In genomic region chr20:33443512-33444239, GRCh38 we compare ENCODE assay signal across 8 cellular contexts. TPM values are rescaled to one million over a fixed set of nuclear protein-coding genes. Genes with fewer than 3 reads are reported as not detected.
DNase-seq lines count a peak whose midpoint lies in the region; ATAC-seq, FAIRE-seq and TF ChIP-seq lines count a peak whose summit lies in the region.

Gene SNTA1 (minus strand): TSS chr20:33443763. CDS start chr20:33443620, 143 bp downstream.

- H3K36me3 Mint-ChIP-seq in astrocyte (ENCODE audit: low read depth, unreplicated experiment) = peaks cover 2% of the 10 kb centered on the region

- H3K4me2 ChIP-seq in astrocyte (ENCODE audit: low read length) (peak within 1 kb of the TSS; percentile 91), hepatocyte (peak within 1 kb of the TSS; percentile 95)

- H3K27me3 Mint-ChIP-seq in astrocyte (ENCODE audit: low read depth, unreplicated experiment) = peaks cover 9% of the 10 kb centered on the region

- H3K27ac ChIP-seq in astrocyte (ENCODE audit: low read depth, low read length) (no peak within 1 kb of the TSS), hepatocyte (peak within 1 kb of the TSS; percentile 49), rectal smooth muscle tissue (ENCODE audit: low read depth, low read length) (peak within 1 kb of the TSS; percentile 47), uterus (peak within 1 kb of the TSS; percentile 42 to 89)

- H2AFZ ChIP-seq in astrocyte (ENCODE audit: low read depth, low read length) (peak within 1 kb of the TSS; percentile 99), hepatocyte (peak within 1 kb of the TSS; percentile 92)

- ATAC-seq in HG02678 (IDR thresholded peaks at IDR 0.05; ENCODE audit: unreplicated experiment) = peak; percentile 86

- no peaks in the 10 kb centered on the region for H3K9me3 Mint-ChIP-seq in astrocyte (ENCODE audit: unreplicated experiment)

- no peaks in the 10 kb centered on the region for H3K79me2 ChIP-seq in astrocyte (ENCODE audit: insufficient read depth, low read length)
- H3K79me2 ChIP-seq in hepatocyte = peaks cover 2% of the 10 kb centered on the region

- H4K20me1 ChIP-seq in astrocyte (ENCODE audit: insufficient read depth, low read length) (no peaks in the 10 kb centered on the region), hepatocyte (ENCODE audit: insufficient read depth, poor library complexity, severe bottlenecking) (no peaks in the 10 kb centered on the region)

- TF ChIP-seq CTCF in astrocyte (IDR thresholded peaks at IDR 0.05; ENCODE audit: insufficient read depth, low read depth, low read length) (no peak), hepatocyte (IDR thresholded peaks at IDR 0.05; ENCODE audit: poor library complexity) (no peak), uterus (IDR thresholded peaks at IDR 0.05) (peak in 1 of 4 experiments; percentile 4)

- DNase-seq in ELF-1 (ENCODE audit: low read depth, low spot score) (peak; percentile 81), NCI-H1694 treated with DMSO at 0.1 percent for 48 hours (lab: John Stamatoyannopoulos, UW) (peak; percentile 55), T-helper 9 cell (peak; percentile 87), astrocyte (ENCODE audit: low read depth) (peak; percentile 41), hepatocyte (ENCODE audit: low spot score) (peak; percentile 98), uterus (peak; percentile 91 to 95)

- H3K36me3 ChIP-seq in astrocyte (ENCODE audit: insufficient read depth, low read length) (no peaks in the 10 kb centered on the region), hepatocyte (replicated peaks; ENCODE audit: insufficient read depth, low read depth) (no peaks in the 10 kb centered on the region), rectal smooth muscle tissue (ENCODE audit: control insufficient read depth, insufficient read depth, low read length) (no peaks in the 10 kb centered on the region), uterus (no peaks in the 10 kb centered on the region)

- H3K4me3 ChIP-seq in astrocyte (ENCODE audit: insufficient read depth, low read depth, low read length) = peak within 1 kb of the TSS; percentile 77
- peak within 1 kb of the TSS; percentile 75 for H3K4me3 ChIP-seq in hepatocyte
- peak within 1 kb of the TSS; percentile 73 for H3K4me3 ChIP-seq in rectal smooth muscle tissue (ENCODE audit: low read length)
- H3K4me3 ChIP-seq in uterus = peak within 1 kb of the TSS; percentile 54 to 84

- no peaks in the 10 kb centered on the region for H3K9me2 ChIP-seq in hepatocyte (replicated peaks; ENCODE audit: insufficient read depth)

- peaks cover 4% of the 10 kb centered on the region for H3K4me1 Mint-ChIP-seq in astrocyte (ENCODE audit: low read depth, unreplicated experiment)

- H3K4me3 Mint-ChIP-seq in astrocyte (ENCODE audit: unreplicated experiment) = peak within 1 kb of the TSS; percentile 86

- H3K9ac ChIP-seq in astrocyte (ENCODE audit: low read length) = peak within 1 kb of the TSS; percentile 67
- H3K9ac ChIP-seq in rectal smooth muscle tissue (ENCODE audit: low read length) = peak within 1 kb of the TSS; percentile 10

- WGBS in hepatocyte (ENCODE audit: low lambda C conversion rate, missing lambda C conversion rate) = under 1% methylated on average over 65 of the region's 75 CpGs

- no peak for FAIRE-seq in astrocyte (lab: Jason Lieb, UNC)

- intact Hi-C loops in uterus (cut with DNase I; ENCODE audit: low total_unique reads) = no loop called here

- peaks cover 4% of the 10 kb centered on the region for H3K4me1 ChIP-seq in astrocyte (ENCODE audit: insufficient read depth, low read length)
- peaks cover 13% of the 10 kb centered on the region for H3K4me1 ChIP-seq in hepatocyte (ENCODE audit: insufficient read depth)
- H3K4me1 ChIP-seq in rectal smooth muscle tissue (ENCODE audit: control insufficient read depth, insufficient read depth, low read length) = no peaks in the 10 kb centered on the region
- no peaks in the 10 kb centered on the region for H3K4me1 ChIP-seq in uterus

- no peaks in the 10 kb centered on the region for H3K9me3 ChIP-seq in astrocyte (ENCODE audit: insufficient read depth, low read depth, low read length)
- no peaks in the 10 kb centered on the region for H3K9me3 ChIP-seq in hepatocyte (ENCODE audit: low read depth)
- H3K9me3 ChIP-seq in uterus = no peaks in the 10 kb centered on the region

- TF ChIP-seq POLR2A in uterus (IDR thresholded peaks at IDR 0.05) = no peak

- H3K27ac Mint-ChIP-seq in astrocyte (ENCODE audit: unreplicated experiment) = peak within 1 kb of the TSS; percentile 75

- no peaks in the 10 kb centered on the region for H3K27me3 ChIP-seq in astrocyte (ENCODE audit: insufficient read depth, low read length)
- H3K27me3 ChIP-seq in hepatocyte = no peaks in the 10 kb centered on the region
- H3K27me3 ChIP-seq in rectal smooth muscle tissue (ENCODE audit: control insufficient read depth, insufficient read depth, low read length) = no peaks in the 10 kb centered on the region
- H3K27me3 ChIP-seq in uterus = no peaks in the 10 kb centered on the region

RNA-seq across cellular contexts. Expression of gene SNTA1, which starts in this region (rescaled TPM):
- total RNA-seq in astrocyte (7.1 and 9.6 TPM in 2 replicates), hepatocyte (24.5 and 28.0 TPM in 2 replicates), uterus (10 to 100 TPM; 12.3 to 27.6 (median 20.6) TPM)
- polyA plus RNA-seq in hepatocyte = 24.0 and 24.6 TPM in 2 replicates

Comparison
In these comparisons a context has a peak if more than half of its experiments do, and no peak if none do; other contexts are left out.
1. DNase-seq: peak in every context shown above with its lines; median percentile 98 in hepatocyte; 93 in uterus; 87 in T-helper 9 cell; 81 in ELF-1; 55 in NCI-H1694 treated with DMSO at 0.1 percent for 48 hours; 41 in astrocyte.